ENCODE assay signal across 17 cellular contexts in genomic region chr10:57628592-57629284, GRCh38.
DNase-seq lines count a peak whose midpoint lies in the region; ATAC-seq, FAIRE-seq and TF ChIP-seq lines count a peak whose summit lies in the region.
"Had no signal": no experiment of that assay in that cellular context is flagged by ENCODE, and none has a peak within 500 bp of the region (broad histone marks: within the 10 kb centered on the region; RNA-seq: fewer than 3 reads in every experiment).

No MANE protein-coding gene starts in this region.

- FAIRE-seq in H54 (lab: Jason Lieb, UNC), result no peak
- FAIRE-seq: astrocyte had no signal

- TF ChIP-seq POLR2A in H54 (IDR thresholded peaks at IDR 0.05; ENCODE audit: low read depth, low read length), result no peak

- in situ Hi-C loops in Caki2 (cut with HindIII; ENCODE audit: low pct_unique_long_range_greater_than_20kb, low sequenced_read_pairs), result no loop called here

- DNase-seq in Caki2 (ENCODE audit: low read depth) (peak; percentile 79), NCI-H748 treated with DMSO at 0.1 percent for 48 hours (lab: John Stamatoyannopoulos, UW) (peak; percentile 47), left kidney (ENCODE audit: low read depth, low spot score) (peak; percentile 65), AML-193 (lab: John Stamatoyannopoulos, UW) (no peak), H54 (ENCODE audit: insufficient read length, low spot score) (no peak), dedifferentiated amniotic fluid mesenchymal stem cell (ENCODE audit: extremely low spot score) (no peak)
- no peak for DNase-seq in stimulated activated CD4-positive, alpha-beta T cell treated with anti-CD3 and anti-CD28 coated beads, Interleukin-12 subunit alpha, Interleukin-12 subunit beta, amount 100 ng/mL, for 4 hours
- DNase-seq: activated CD4-positive, alpha-beta T cell treated with anti-CD3 and anti-CD28 coated beads, Interleukin-2, amount 50 U/mL, for 4 hours; DMS79 treated with DMSO at 0.1 percent for 48 hours; dorsolateral prefrontal cortex; naive thymus-derived CD4-positive, alpha-beta T cell; NCI-H1092; NCI-H510A; stimulated activated naive B cell treated with anti-CD40 and anti-IgM and Interleukin-4, amounts not matched to agents 10 μg/mL and 1 μg/mL and 100 μg/mL, for 72 hours; T-helper 2 cell had no signal

- ATAC-seq in HG02759 (IDR thresholded peaks at IDR 0.05; ENCODE audit: unreplicated experiment), result peak; percentile 82
- ATAC-seq: naive thymus-derived CD4-positive, alpha-beta T cell had no signal

Comparison
In these comparisons a context has a peak if more than half of its experiments do, and no peak if none do; other contexts are left out.
1. DNase-seq: peak in Caki2 (single experiment), NCI-H748 treated with DMSO at 0.1 percent for 48 hours (single experiment) and left kidney (single experiment); none in AML-193 (0 of 2), H54 (single experiment), stimulated activated CD4-positive, alpha-beta T cell treated with anti-CD3 and anti-CD28 coated beads, Interleukin-12 subunit alpha, Interleukin-12 subunit beta, amount 100 ng/mL, for 4 hours (single experiment) and dedifferentiated amniotic fluid mesenchymal stem cell (single experiment).